1 cellular context compared by ENCODE assay signal in genomic region chr6:159313023-159313422, GRCh38.
TF ChIP-seq lines count a peak whose summit lies in the region.

No MANE protein-coding gene starts in this region.

TF ChIP-seq in SK-N-SH, 30 proteins besides CTCF, POLR2A, EP300 and RAD21 (continued from another document):
- TF ChIP-seq PBX3 (IDR thresholded peaks at IDR 0.05) (no peak), MAX (IDR thresholded peaks at IDR 0.05; ENCODE audit: low read depth) (no peak), USF1 (IDR thresholded peaks at IDR 0.05; ENCODE audit: borderline replicate concordance, low read depth) (no peak), RXRA (IDR thresholded peaks at IDR 0.05; ENCODE audit: borderline replicate concordance, low read depth) (no peak), NRF1 (IDR thresholded peaks at IDR 0.05; ENCODE audit: low read depth, low read length) (no peak), USF2 (IDR thresholded peaks at IDR 0.05; ENCODE audit: borderline replicate concordance, low read depth, low read length) (no peak)
